In the genomic region with DNA sequence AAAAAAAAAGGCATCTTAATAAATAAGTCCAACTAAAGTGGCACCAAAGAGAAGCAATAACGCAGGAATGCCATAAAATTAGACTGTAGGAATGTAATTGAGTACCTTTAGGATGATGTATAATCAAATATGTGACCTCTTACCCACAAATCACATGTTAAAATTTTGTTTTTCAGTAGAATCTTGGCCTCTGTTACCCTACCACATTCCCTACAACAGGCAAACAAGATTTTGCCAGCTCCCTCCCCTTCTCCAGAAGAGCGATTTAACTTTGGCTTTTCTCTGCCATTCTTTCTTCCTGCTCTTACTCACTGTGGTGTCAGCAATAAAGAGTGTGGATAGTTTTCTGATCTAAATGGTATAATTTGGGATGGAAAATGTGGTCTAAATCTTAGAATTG, we compare ENCODE assay signal across 15 cellular contexts.
"Had no signal": no experiment of that assay in that cellular context is flagged by ENCODE, and none has a peak within 500 bp of the region (broad histone marks: within the 10 kb centered on the region; RNA-seq: fewer than 3 reads in every experiment).

No MANE protein-coding gene starts in this region.

- H3K4me3 ChIP-seq: body of pancreas, ovary, sigmoid colon, testis had no signal

- ATAC-seq: body of pancreas, left lobe of liver had no signal

- H3K4me1 ChIP-seq: body of pancreas had no signal

- H3K36me3 Mint-ChIP-seq: activated naive CD4-positive, alpha-beta T cell treated with anti-CD3 and anti-CD28 coated beads, Interleukin-2, amount 10 ng/mL, durations not matched to agents 7 days and 5 days had no signal

- H3K36me3 ChIP-seq: ovary, sigmoid colon had no signal

- H3K4me1 Mint-ChIP-seq: activated naive CD4-positive, alpha-beta T cell treated with anti-CD3 and anti-CD28 coated beads, Interleukin-2, amount 10 ng/mL, durations not matched to agents 7 days and 5 days had no signal

- H3K27me3 ChIP-seq: body of pancreas, ovary, sigmoid colon, testis had no signal

- H3K27ac Mint-ChIP-seq: activated naive CD4-positive, alpha-beta T cell treated with anti-CD3 and anti-CD28 coated beads, Interleukin-2, amount 10 ng/mL, durations not matched to agents 7 days and 5 days; activated T-helper 2 cell treated with anti-CD3 and anti-CD28 coated beads, Interferon-gamma antibody, Interleukin-2, Interleukin-4, amounts not matched to agents 10 μg/mL and 5 μg/mL and 100 μg/mL, durations not matched to agents 14 hours and 24 hours and 36 hours; dendritic cell treated with granulocyte-macrophage colony-stimulating factor and Interleukin-4, amounts not matched to agents 40 ng/mL and 50 ng/mL, for 4 days; memory B cell; nephron had no signal

- H3K9me3 ChIP-seq: body of pancreas, ovary, testis had no signal

- H3K9me3 Mint-ChIP-seq: activated T-helper 2 cell treated with anti-CD3 and anti-CD28 coated beads, Interferon-gamma antibody, Interleukin-2, Interleukin-4, amounts not matched to agents 10 μg/mL and 5 μg/mL and 100 μg/mL, durations not matched to agents 14 hours and 24 hours and 36 hours; memory B cell had no signal

- H3K27ac ChIP-seq: body of pancreas, ovary, testis had no signal

- H3K4me3 Mint-ChIP-seq: activated naive CD4-positive, alpha-beta T cell treated with anti-CD3 and anti-CD28 coated beads, Interleukin-2, amount 10 ng/mL, durations not matched to agents 7 days and 5 days; dendritic cell treated with granulocyte-macrophage colony-stimulating factor and Interleukin-4, amounts not matched to agents 40 ng/mL and 50 ng/mL, for 4 days; memory B cell; nephron had no signal

- DNase-seq: activated CD4-positive, alpha-beta T cell treated with anti-CD3 and anti-CD28 coated beads, Interleukin-2, amount 50 U/mL, for 1 hour; activated naive CD4-positive, alpha-beta T cell treated with anti-CD3 and anti-CD28 coated beads, Interleukin-2, amount 10 ng/mL, durations not matched to agents 7 days and 5 days; activated T-cell treated with anti-CD3 and anti-CD28 coated beads for 4 hours; body of pancreas; ovary; sigmoid colon; stimulated activated CD4-positive, alpha-beta T cell treated with anti-CD3 and anti-CD28 coated beads, Interleukin-2, amount 100 ng/mL, for 48 hours; stimulated activated naive CD4-positive, alpha-beta T cell treated with Interleukin-2 at 50 U/mL for 16 hours; T-helper 2 cell; testis had no signal
